8 cellular contexts compared by ENCODE assay signal in the genomic region with DNA sequence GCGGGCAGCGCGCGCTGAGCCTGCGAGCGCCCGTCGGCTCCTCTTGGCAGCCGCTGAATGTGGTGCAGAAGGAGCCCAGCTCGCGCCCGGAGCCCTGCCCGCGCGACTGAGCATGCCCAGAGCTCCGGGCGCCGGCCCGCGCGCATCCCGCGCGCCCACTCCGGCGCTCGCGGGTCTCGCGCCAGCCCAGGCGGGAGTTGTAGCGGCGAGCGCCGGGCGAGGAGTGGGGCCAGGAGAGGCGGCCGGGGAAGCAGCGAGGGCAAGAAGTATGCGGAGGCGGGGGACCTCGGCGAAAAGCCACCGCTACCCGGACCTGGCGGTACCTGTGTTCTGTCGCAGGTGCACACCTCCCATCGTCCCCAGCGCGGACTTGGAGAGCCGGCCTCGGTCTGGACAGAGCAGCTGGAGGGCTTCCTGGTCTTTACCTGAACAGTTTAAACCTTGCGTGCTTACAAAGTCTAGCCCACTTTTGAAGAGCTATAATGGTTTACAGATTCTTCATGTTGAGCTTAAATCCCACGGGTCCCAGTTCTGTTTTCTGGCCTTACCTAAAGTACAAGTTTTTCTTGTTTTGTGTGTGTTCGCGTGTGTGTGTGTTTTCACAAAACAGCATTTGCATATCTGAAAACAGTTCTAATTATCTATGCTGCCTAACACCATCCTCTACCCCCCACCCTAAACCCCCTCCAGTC. TPM values are rescaled to one million over a fixed set of nuclear protein-coding genes. Genes with fewer than 3 reads are reported as not detected.
DNase-seq lines count a peak whose midpoint lies in the region; ATAC-seq and TF ChIP-seq lines count a peak whose summit lies in the region.

A gene (minus strand): TSS at position 61 of the 692 bp plus-strand sequence. CDS start 114 bp downstream, outside the sequence.

- peak within 1 kb of the TSS; percentile 88 for H3K4me3 ChIP-seq in HFF-Myc (replicated peaks; ENCODE audit: low read depth, low read length)

- DNase-seq in activated CD4-positive, alpha-beta T cell treated with anti-CD3 and anti-CD28 coated beads for 48 hours = peak; percentile 11
- DNase-seq in activated CD4-positive, alpha-beta T cell treated with anti-CD3 and anti-CD28 coated beads for 1 hour = no peak
- no peak for DNase-seq in HFF-Myc (ENCODE audit: extremely low read depth, low read depth)
- peak; percentile 84 for DNase-seq in NCI-H2029 (lab: John Stamatoyannopoulos, UW)
- no peak for DNase-seq in activated T-helper 1 cell treated with anti-CD3 and anti-CD28 coated beads, Interleukin-12 subunit alpha, Interleukin-12 subunit beta, Interleukin-2, Interleukin-4 antibody, amounts not matched to agents 30 ng/mL and 10 ng/mL and 1 ng/mL, durations not matched to agents 14 hours and 24 hours and 36 hours (ENCODE audit: low spot score)
- peak; percentile 52 for DNase-seq in germinal center (ENCODE audit: low spot score)
- no peak for DNase-seq in natural killer cell treated with Interleukin-12 subunit alpha and Interleukin-12 subunit beta and Interleukin-15 and Interleukin-18, amount 100 ng/mL, for 72 hours (ENCODE audit: low spot score)
- no peak for DNase-seq in cortex of kidney (lab: John Stamatoyannopoulos, UW)

- H3K36me3 Mint-ChIP-seq in activated T-helper 1 cell treated with anti-CD3 and anti-CD28 coated beads, Interleukin-12 subunit alpha, Interleukin-12 subunit beta, Interleukin-2, Interleukin-4 antibody, amounts not matched to agents 30 ng/mL and 10 ng/mL and 1 ng/mL, durations not matched to agents 14 hours and 24 hours and 36 hours (ENCODE audit: low read depth) = no peaks in the 10 kb centered on the region
- H3K36me3 Mint-ChIP-seq in natural killer cell treated with Interleukin-12 subunit alpha and Interleukin-12 subunit beta and Interleukin-15 and Interleukin-18, amount 100 ng/mL, for 72 hours = no peaks in the 10 kb centered on the region

- peak; percentile 63 to 66 for ATAC-seq in natural killer cell treated with Interleukin-12 subunit alpha and Interleukin-12 subunit beta and Interleukin-15 and Interleukin-18, amount 100 ng/mL, for 72 hours

- H3K9me3 Mint-ChIP-seq in activated T-helper 1 cell treated with anti-CD3 and anti-CD28 coated beads, Interleukin-12 subunit alpha, Interleukin-12 subunit beta, Interleukin-2, Interleukin-4 antibody, amounts not matched to agents 30 ng/mL and 10 ng/mL and 1 ng/mL, durations not matched to agents 14 hours and 24 hours and 36 hours = no peaks in the 10 kb centered on the region
- H3K9me3 Mint-ChIP-seq in natural killer cell treated with Interleukin-12 subunit alpha and Interleukin-12 subunit beta and Interleukin-15 and Interleukin-18, amount 100 ng/mL, for 72 hours = no peaks in the 10 kb centered on the region

- peak within 1 kb of the TSS; percentile 6 for H3K4me3 Mint-ChIP-seq in activated T-helper 1 cell treated with anti-CD3 and anti-CD28 coated beads, Interleukin-12 subunit alpha, Interleukin-12 subunit beta, Interleukin-2, Interleukin-4 antibody, amounts not matched to agents 30 ng/mL and 10 ng/mL and 1 ng/mL, durations not matched to agents 14 hours and 24 hours and 36 hours
- peak within 1 kb of the TSS; percentile 26 for H3K4me3 Mint-ChIP-seq in natural killer cell treated with Interleukin-12 subunit alpha and Interleukin-12 subunit beta and Interleukin-15 and Interleukin-18, amount 100 ng/mL, for 72 hours

- H3K27me3 Mint-ChIP-seq in activated T-helper 1 cell treated with anti-CD3 and anti-CD28 coated beads, Interleukin-12 subunit alpha, Interleukin-12 subunit beta, Interleukin-2, Interleukin-4 antibody, amounts not matched to agents 30 ng/mL and 10 ng/mL and 1 ng/mL, durations not matched to agents 14 hours and 24 hours and 36 hours (ENCODE audit: insufficient read depth) = peaks cover 61% of the 10 kb centered on the region
- H3K27me3 Mint-ChIP-seq in natural killer cell treated with Interleukin-12 subunit alpha and Interleukin-12 subunit beta and Interleukin-15 and Interleukin-18, amount 100 ng/mL, for 72 hours = peaks cover 39 to 64% of the 10 kb centered on the region in 2 donors

- no peak within 1 kb of the TSS for H3K27ac Mint-ChIP-seq in activated T-helper 1 cell treated with anti-CD3 and anti-CD28 coated beads, Interleukin-12 subunit alpha, Interleukin-12 subunit beta, Interleukin-2, Interleukin-4 antibody, amounts not matched to agents 30 ng/mL and 10 ng/mL and 1 ng/mL, durations not matched to agents 14 hours and 24 hours and 36 hours
- H3K27ac Mint-ChIP-seq in natural killer cell treated with Interleukin-12 subunit alpha and Interleukin-12 subunit beta and Interleukin-15 and Interleukin-18, amount 100 ng/mL, for 72 hours = no peak within 1 kb of the TSS

- no peaks in the 10 kb centered on the region for H3K4me1 Mint-ChIP-seq in activated T-helper 1 cell treated with anti-CD3 and anti-CD28 coated beads, Interleukin-12 subunit alpha, Interleukin-12 subunit beta, Interleukin-2, Interleukin-4 antibody, amounts not matched to agents 30 ng/mL and 10 ng/mL and 1 ng/mL, durations not matched to agents 14 hours and 24 hours and 36 hours (ENCODE audit: low read depth)
- H3K4me1 Mint-ChIP-seq in natural killer cell treated with Interleukin-12 subunit alpha and Interleukin-12 subunit beta and Interleukin-15 and Interleukin-18, amount 100 ng/mL, for 72 hours (ENCODE audit: low read depth in 2 of 2) = no peaks in the 10 kb centered on the region

- intact Hi-C loops in activated T-helper 1 cell treated with anti-CD3 and anti-CD28 coated beads, Interleukin-12 subunit alpha, Interleukin-12 subunit beta, Interleukin-2, Interleukin-4 antibody, amounts not matched to agents 30 ng/mL and 10 ng/mL and 1 ng/mL, durations not matched to agents 14 hours and 24 hours and 36 hours (cut with micrococcal nuclease) = loop anchor here (2.0 kb wide), 1 partner anchor 112 kb away; no protein-coding TSS in a partner anchor

- no peak for TF ChIP-seq CTCF in HFF-Myc (IDR thresholded peaks at IDR 0.05; ENCODE audit: low read depth, low read length, missing control alignments)

RNA-seq across cellular contexts. Expression of the gene that starts here (rescaled TPM):
- 0.22 TPM in 1 of 2 replicates, not detected in the other for total RNA-seq in activated T-helper 1 cell treated with anti-CD3 and anti-CD28 coated beads, Interleukin-12 subunit alpha, Interleukin-12 subunit beta, Interleukin-2, Interleukin-4 antibody, amounts not matched to agents 30 ng/mL and 10 ng/mL and 1 ng/mL, durations not matched to agents 14 hours and 24 hours and 36 hours
- total RNA-seq in natural killer cell treated with Interleukin-12 subunit alpha and Interleukin-12 subunit beta and Interleukin-15 and Interleukin-18, amount 100 ng/mL, for 72 hours = not detected

Comparison
In these comparisons a context has a peak if more than half of its experiments do, and no peak if none do; other contexts are left out.
1. DNase-seq: peak in activated CD4-positive, alpha-beta T cell treated with anti-CD3 and anti-CD28 coated beads for 48 hours (single experiment), NCI-H2029 (single experiment) and germinal center (single experiment); none in activated CD4-positive, alpha-beta T cell treated with anti-CD3 and anti-CD28 coated beads for 1 hour (single experiment), HFF-Myc (single experiment), activated T-helper 1 cell treated with anti-CD3 and anti-CD28 coated beads, Interleukin-12 subunit alpha, Interleukin-12 subunit beta, Interleukin-2, Interleukin-4 antibody, amounts not matched to agents 30 ng/mL and 10 ng/mL and 1 ng/mL, durations not matched to agents 14 hours and 24 hours and 36 hours (single experiment), natural killer cell treated with Interleukin-12 subunit alpha and Interleukin-12 subunit beta and Interleukin-15 and Interleukin-18, amount 100 ng/mL, for 72 hours (single experiment) and cortex of kidney (single experiment).
2. Peak in ATAC-seq in natural killer cell treated with Interleukin-12 subunit alpha and Interleukin-12 subunit beta and Interleukin-15 and Interleukin-18, amount 100 ng/mL, for 72 hours; RNA of the gene not detected or under 1 TPM.